Comparison of ENCODE assay signal across 2 cellular contexts in genomic region chrX:151370906-151371305, GRCh38.
TF ChIP-seq lines count a peak whose summit lies in the region.

No MANE protein-coding gene starts in this region.

TF ChIP-seq in IMR-90, 13 proteins besides CTCF, POLR2A, EP300 and RAD21:
- TF ChIP-seq BHLHE40 (IDR thresholded peaks at IDR 0.05; ENCODE audit: low read depth, low read length) (no peak), MAZ (IDR thresholded peaks at IDR 0.05; ENCODE audit: borderline replicate concordance, low read depth, low read length) (no peak), CEBPB (IDR thresholded peaks at IDR 0.05; ENCODE audit: low read depth, low read length) (no peak), CHD1 (IDR thresholded peaks at IDR 0.05; ENCODE audit: low read depth, low read length) (no peak), SMC3 (IDR thresholded peaks at IDR 0.05; ENCODE audit: low read depth, low read length) (no peak), USF2 (IDR thresholded peaks at IDR 0.05; ENCODE audit: low read depth, low read length) (no peak), RFX5 (IDR thresholded peaks at IDR 0.05; ENCODE audit: low read depth, low read length) (no peak), FOS (IDR thresholded peaks at IDR 0.05; ENCODE audit: low read depth, low read length) (no peak)

TF ChIP-seq in H1, 55 proteins besides CTCF, POLR2A, EP300 and RAD21:
- no peak for TF ChIP-seq SUZ12 (IDR thresholded peaks at IDR 0.05; ENCODE audit: low read length)
- TF ChIP-seq CREB1 (IDR thresholded peaks at IDR 0.05): no peak
- no peak for TF ChIP-seq HDAC2 (IDR thresholded peaks at IDR 0.05; ENCODE audit: borderline replicate concordance in 1 of 2, low read depth in 2 of 2, low read length in 2 of 2)
- TF ChIP-seq SRF (IDR thresholded peaks at IDR 0.05; ENCODE audit: low read depth, low read length): no peak
- TF ChIP-seq CHD1 (IDR thresholded peaks at IDR 0.05; ENCODE audit: low read depth, low read length): no peak
- no peak for TF ChIP-seq HDAC6 (IDR thresholded peaks at IDR 0.05; ENCODE audit: low read depth, low read length)
- TF ChIP-seq, protein P1, sequence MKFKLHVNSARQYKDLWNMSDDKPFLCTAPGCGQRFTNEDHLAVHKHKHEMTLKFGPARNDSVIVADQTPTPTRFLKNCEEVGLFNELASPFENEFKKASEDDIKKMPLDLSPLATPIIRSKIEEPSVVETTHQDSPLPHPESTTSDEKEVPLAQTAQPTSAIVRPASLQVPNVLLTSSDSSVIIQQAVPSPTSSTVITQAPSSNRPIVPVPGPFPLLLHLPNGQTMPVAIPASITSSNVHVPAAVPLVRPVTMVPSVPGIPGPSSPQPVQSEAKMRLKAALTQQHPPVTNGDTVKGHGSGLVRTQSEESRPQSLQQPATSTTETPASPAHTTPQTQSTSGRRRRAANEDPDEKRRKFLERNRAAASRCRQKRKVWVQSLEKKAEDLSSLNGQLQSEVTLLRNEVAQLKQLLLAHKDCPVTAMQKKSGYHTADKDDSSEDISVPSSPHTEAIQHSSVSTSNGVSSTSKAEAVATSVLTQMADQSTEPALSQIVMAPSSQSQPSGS (IDR thresholded peaks at IDR 0.05; ENCODE audit: low read length): no peak
- TF ChIP-seq TAF7 (optimal IDR thresholded peaks at IDR 0.05; ENCODE audit: borderline replicate concordance, low read depth, low read length): no peak
- TF ChIP-seq, protein P2, sequence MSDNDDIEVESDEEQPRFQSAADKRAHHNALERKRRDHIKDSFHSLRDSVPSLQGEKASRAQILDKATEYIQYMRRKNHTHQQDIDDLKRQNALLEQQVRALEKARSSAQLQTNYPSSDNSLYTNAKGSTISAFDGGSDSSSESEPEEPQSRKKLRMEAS (IDR thresholded peaks at IDR 0.05): no peak
- no peak for TF ChIP-seq CTBP2 (IDR thresholded peaks at IDR 0.05; ENCODE audit: borderline replicate concordance, insufficient read depth, insufficient read length, low read length)
- TF ChIP-seq BACH1 (IDR thresholded peaks at IDR 0.05; ENCODE audit: low read length): no peak
- no peak for TF ChIP-seq CEBPB (IDR thresholded peaks at IDR 0.05; ENCODE audit: low read depth, low read length)
- TF ChIP-seq RXRA (IDR thresholded peaks at IDR 0.05; ENCODE audit: insufficient read depth, low read depth, low read length): no peak
- no peak for TF ChIP-seq POLR2AphosphoS5 (IDR thresholded peaks at IDR 0.05; ENCODE audit: low read depth, low read length)
- TF ChIP-seq SP2 (IDR thresholded peaks at IDR 0.05; ENCODE audit: low read length): no peak
- TF ChIP-seq MAFK (IDR thresholded peaks at IDR 0.05; ENCODE audit: low read depth, low read length): no peak
- no peak for TF ChIP-seq ATF3 (IDR thresholded peaks at IDR 0.05; ENCODE audit: insufficient read depth, low read depth, low read length)
